1 cellular context compared by ENCODE assay signal in genomic region chr3:149819432-149819831, GRCh38.
TF ChIP-seq lines count a peak whose summit lies in the region.

No MANE protein-coding gene starts in this region.

TF ChIP-seq in WTC11, 78 proteins besides CTCF, POLR2A, EP300 and RAD21 (continued from another document):
- no peak for TF ChIP-seq ZNF425 (CRISPR knock-in tag; conservative IDR thresholded peaks at IDR 0.05)
- no peak for TF ChIP-seq IRF1 (CRISPR knock-in tag; IDR thresholded peaks at IDR 0.05)
- no peak for TF ChIP-seq ZMAT4 (CRISPR knock-in tag; IDR thresholded peaks at IDR 0.05)
- no peak for TF ChIP-seq PREB (CRISPR knock-in tag; IDR thresholded peaks at IDR 0.05; ENCODE audit: borderline replicate concordance)
- no peak for TF ChIP-seq ZNF219 (CRISPR knock-in tag; IDR thresholded peaks at IDR 0.05; ENCODE audit: borderline replicate concordance)
- TF ChIP-seq NR3C1 (CRISPR knock-in tag; conservative IDR thresholded peaks at IDR 0.05; ENCODE audit: low read depth): no peak
- no peak for TF ChIP-seq EMX1 (CRISPR knock-in tag; IDR thresholded peaks at IDR 0.05)
- no peak for TF ChIP-seq ZSCAN18 (CRISPR knock-in tag; IDR thresholded peaks at IDR 0.05)
- TF ChIP-seq E2F1 (CRISPR knock-in tag; IDR thresholded peaks at IDR 0.05): no peak
- no peak for TF ChIP-seq ZNF281 (CRISPR knock-in tag; IDR thresholded peaks at IDR 0.05)
- no peak for TF ChIP-seq SP1 (CRISPR knock-in tag; conservative IDR thresholded peaks at IDR 0.05)
- no peak for TF ChIP-seq ZBTB43 (CRISPR knock-in tag; IDR thresholded peaks at IDR 0.05)
- no peak for TF ChIP-seq ZNF396 (CRISPR knock-in tag; IDR thresholded peaks at IDR 0.05; ENCODE audit: borderline replicate concordance)
